Comparison of ENCODE assay signal across 29 cellular contexts in genomic region chr3:196603683-196604082, GRCh38. TPM values are rescaled to one million over a fixed set of nuclear protein-coding genes. Genes with fewer than 3 reads are reported as not detected.
A peak's percentile ranks its signal among the peaks of the same experiment; 100 is the strongest.
DNase-seq lines count a peak whose midpoint lies in the region; ATAC-seq and TF ChIP-seq lines count a peak whose summit lies in the region.
"Had no signal": no experiment of that assay in that cellular context is flagged by ENCODE, and none has a peak within 500 bp of the region (broad histone marks: within the 10 kb centered on the region; RNA-seq: fewer than 3 reads in every experiment).

No MANE protein-coding gene starts in this region.

- H3K79me2 ChIP-seq in neural progenitor cell (ENCODE audit: low read depth) (no peaks in the 10 kb centered on the region), MM.1S (ENCODE audit: low read length) (no peaks in the 10 kb centered on the region)

- H3K27ac ChIP-seq in neural progenitor cell, result no peak overlapping the region
- no peak overlapping the region for H3K27ac ChIP-seq in MM.1S (ENCODE audit: low read length)
- H3K27ac ChIP-seq: coronary artery, esophagus squamous epithelium, upper lobe of right lung had no signal

- ATAC-seq in HG03342 (IDR thresholded peaks at IDR 0.05; ENCODE audit: unreplicated experiment), result no peak
- ATAC-seq: left colon; stimulated activated effector memory CD8-positive, alpha-beta T cell treated with anti-CD3 and anti-CD28 coated beads, Interleukin-12 subunit alpha, Interleukin-12 subunit beta, amount 100 ng/mL, for 72 hours; upper lobe of right lung had no signal

- H3K4me2 ChIP-seq in neural progenitor cell (no peak overlapping the region), MM.1S (ENCODE audit: low read depth, low read length) (no peak overlapping the region)

- peak overlapping the region; percentile 18 for H3K27ac Mint-ChIP-seq in neural progenitor cell
- H3K27ac Mint-ChIP-seq: activated CD8-positive, alpha-beta T cell treated with anti-CD3 and anti-CD28 coated beads, Interleukin-2, amount 10 ng/mL, durations not matched to agents 7 days and 5 days; activated T-cell treated with anti-CD3 and anti-CD28 coated beads, Interleukin-2, amount 50 U/mL, for 24 hours; memory B cell; stimulated activated effector memory CD8-positive, alpha-beta T cell treated with anti-CD3 and anti-CD28 coated beads, Interleukin-12 subunit alpha, Interleukin-12 subunit beta, amount 100 ng/mL, for 72 hours had no signal

- H3K4me1 ChIP-seq in neural progenitor cell (no peaks in the 10 kb centered on the region), MM.1S (ENCODE audit: low read length) (peaks cover 1% of the 10 kb centered on the region)
- H3K4me1 ChIP-seq: esophagus squamous epithelium, upper lobe of right lung had no signal

- H3K9ac ChIP-seq in neural progenitor cell, result no peak overlapping the region
- H3K9ac ChIP-seq in MM.1S (ENCODE audit: low read length), result no peak overlapping the region

- no peaks in the 10 kb centered on the region for H3F3A ChIP-seq in neural progenitor cell (ENCODE audit: low read depth)
- H3F3A ChIP-seq in MM.1S (ENCODE audit: insufficient read depth, low read length), result no peaks in the 10 kb centered on the region

- DNase-seq in NCI-H2196 (lab: John Stamatoyannopoulos, UW; ENCODE audit: unreplicated experiment) (peak; percentile 62), NCI-H2196 treated with DMSO at 0.1 percent for 48 hours (lab: John Stamatoyannopoulos, UW; ENCODE audit: unreplicated experiment) (no peak), LHCN-M2 (ENCODE audit: low read depth) (peak; percentile 32), RPMI7951 (ENCODE audit: low read depth) (peak; percentile 16), neural progenitor cell (ENCODE audit: low spot score) (no peak), NCI-H2107 treated with DMSO at 0.1 percent for 48 hours (lab: John Stamatoyannopoulos, UW; ENCODE audit: unreplicated experiment) (no peak), MM.1S (no peak)
- DNase-seq: activated CD4-positive, CD25-positive, alpha-beta regulatory T cell treated with anti-CD3 and anti-CD28 coated beads, Interleukin-2, amount 50 U/mL, for 72 hours; activated CD8-positive, alpha-beta T cell treated with anti-CD3 and anti-CD28 coated beads, Interleukin-2, amount 10 ng/mL, durations not matched to agents 7 days and 5 days; activated naive CD4-positive, alpha-beta T cell; activated T-cell treated with anti-CD3 and anti-CD28 coated beads, Interleukin-2, amount 50 U/mL, for 24 hours; AML-193; CD8-positive, alpha-beta memory T cell; DND-41; esophagus squamous epithelium; Karpas-422; left colon; NCI-H1092 treated with DMSO at 0.1 percent for 48 hours; NCI-H1930; NCI-H526; small intestine; stimulated activated CD4-positive, alpha-beta T cell treated with anti-CD3 and anti-CD28 coated beads, Interleukin-2, amount 100 ng/mL, for 24 hours; T-helper 9 cell; upper lobe of right lung had no signal

- H4K20me1 ChIP-seq in neural progenitor cell (ENCODE audit: low read depth), result no peaks in the 10 kb centered on the region
- H4K20me1 ChIP-seq in MM.1S (ENCODE audit: insufficient read depth, low read length), result no peaks in the 10 kb centered on the region

- H3K4me3 Mint-ChIP-seq in neural progenitor cell, result no peak overlapping the region
- H3K4me3 Mint-ChIP-seq: activated CD8-positive, alpha-beta T cell treated with anti-CD3 and anti-CD28 coated beads, Interleukin-2, amount 10 ng/mL, durations not matched to agents 7 days and 5 days; activated T-cell treated with anti-CD3 and anti-CD28 coated beads, Interleukin-2, amount 50 U/mL, for 24 hours; memory B cell; stimulated activated effector memory CD8-positive, alpha-beta T cell treated with anti-CD3 and anti-CD28 coated beads, Interleukin-12 subunit alpha, Interleukin-12 subunit beta, amount 100 ng/mL, for 72 hours had no signal

- no peaks in the 10 kb centered on the region for H3K27me3 Mint-ChIP-seq in neural progenitor cell (ENCODE audit: insufficient read depth, low read depth)
- H3K27me3 Mint-ChIP-seq: activated T-cell treated with anti-CD3 and anti-CD28 coated beads, Interleukin-2, amount 50 U/mL, for 24 hours; memory B cell had no signal

- H3K4me1 Mint-ChIP-seq in neural progenitor cell, result peaks cover 2% of the 10 kb centered on the region
- H3K4me1 Mint-ChIP-seq: stimulated activated effector memory CD8-positive, alpha-beta T cell treated with anti-CD3 and anti-CD28 coated beads, Interleukin-12 subunit alpha, Interleukin-12 subunit beta, amount 100 ng/mL, for 72 hours had no signal

- no peaks in the 10 kb centered on the region for H3K36me3 ChIP-seq in neural progenitor cell
- H3K36me3 ChIP-seq in MM.1S (replicated peaks; ENCODE audit: insufficient read depth, low read length), result no peaks in the 10 kb centered on the region
- H3K36me3 ChIP-seq: esophagus squamous epithelium, upper lobe of right lung had no signal

- no peak overlapping the region for H2AFZ ChIP-seq in neural progenitor cell (replicated peaks)
- H2AFZ ChIP-seq in MM.1S (ENCODE audit: low read length), result no peak overlapping the region

- H3K27me3 ChIP-seq in neural progenitor cell (no peaks in the 10 kb centered on the region), MM.1S (replicated peaks; ENCODE audit: insufficient read depth, low read length) (no peaks in the 10 kb centered on the region)
- H3K27me3 ChIP-seq: upper lobe of right lung had no signal

- H3K36me3 Mint-ChIP-seq in neural progenitor cell, result no peaks in the 10 kb centered on the region
- H3K36me3 Mint-ChIP-seq: CD8-positive, alpha-beta memory T cell; memory B cell; stimulated activated effector memory CD8-positive, alpha-beta T cell treated with anti-CD3 and anti-CD28 coated beads, Interleukin-12 subunit alpha, Interleukin-12 subunit beta, amount 100 ng/mL, for 72 hours had no signal

- no peak for TF ChIP-seq CTCF in neural progenitor cell (IDR thresholded peaks at IDR 0.05)
- TF ChIP-seq CTCF in MM.1S (IDR thresholded peaks at IDR 0.05; ENCODE audit: low read length), result no peak

- H3K4me3 ChIP-seq in neural progenitor cell (no peak overlapping the region), MM.1S (ENCODE audit: low read length) (no peak overlapping the region)
- H3K4me3 ChIP-seq: coronary artery, esophagus squamous epithelium, upper lobe of right lung had no signal

- H3K9me2 ChIP-seq in MM.1S (replicated peaks; ENCODE audit: insufficient read depth, low read length), result no peaks in the 10 kb centered on the region

- H3K9me3 Mint-ChIP-seq in neural progenitor cell, result no peaks in the 10 kb centered on the region
- H3K9me3 Mint-ChIP-seq: activated T-cell treated with anti-CD3 and anti-CD28 coated beads, Interleukin-2, amount 50 U/mL, for 24 hours; CD8-positive, alpha-beta memory T cell; memory B cell; stimulated activated effector memory CD8-positive, alpha-beta T cell treated with anti-CD3 and anti-CD28 coated beads, Interleukin-12 subunit alpha, Interleukin-12 subunit beta, amount 100 ng/mL, for 72 hours had no signal

- no peaks in the 10 kb centered on the region for H3K9me3 ChIP-seq in neural progenitor cell (ENCODE audit: low read depth)
- no peaks in the 10 kb centered on the region for H3K9me3 ChIP-seq in MM.1S (replicated peaks; ENCODE audit: insufficient read depth, low read length)
- H3K9me3 ChIP-seq: esophagus squamous epithelium, upper lobe of right lung had no signal

RNA-seq across cellular contexts. Expression of gene FBXO45, which starts 35.2 kb away (rescaled TPM):
- 10.1 and 11.8 TPM in 2 replicates for total RNA-seq in LHCN-M2 (2014; rRNA removed)
- 4.1 TPM for polyA plus RNA-seq in LHCN-M2 (2012)
- total RNA-seq in RPMI7951 (2014; rRNA removed; shearing (Covaris generic)), result 16.6 and 21.7 TPM in 2 replicates
- 14.4 and 23.1 TPM in 2 replicates for total RNA-seq in neural progenitor cell (ENCODE audit: low replicate concordance)

RNA-seq across cellular contexts. Expression of gene WDR53, which starts 35.3 kb away (rescaled TPM):
- total RNA-seq in LHCN-M2 (2014; rRNA removed) (6.1 and 8.3 TPM in 2 replicates), neural progenitor cell (ENCODE audit: low replicate concordance) (9.3 and 9.7 TPM in 2 replicates)
- 7.4 TPM for polyA plus RNA-seq in LHCN-M2 (2012)
- 8.8 and 9.4 TPM in 2 replicates for total RNA-seq in RPMI7951 (2014; rRNA removed; shearing (Covaris generic))

RNA-seq across cellular contexts. Expression of gene NRROS, which starts 35.8 kb away (rescaled TPM):
- total RNA-seq in LHCN-M2 (2014; rRNA removed) (1.0 and 2.5 TPM in 2 replicates), neural progenitor cell (ENCODE audit: low replicate concordance) (0.58 and 1.7 TPM in 2 replicates)
- polyA plus RNA-seq in LHCN-M2 (2012), result 0.73 TPM
- total RNA-seq in RPMI7951 (2014; rRNA removed; shearing (Covaris generic)), result 1.6 and 2.7 TPM in 2 replicates
- total RNA-seq: HT-29 had no signal

Comparison
In these comparisons a context has a peak if more than half of its experiments do, and no peak if none do; other contexts are left out.
1. DNase-seq: peak in NCI-H2196 (single experiment), LHCN-M2 (single experiment) and RPMI7951 (single experiment); none in NCI-H2196 treated with DMSO at 0.1 percent for 48 hours (single experiment), neural progenitor cell (single experiment), NCI-H2107 treated with DMSO at 0.1 percent for 48 hours (single experiment) and MM.1S (single experiment).